1 cellular context compared by ENCODE assay signal in the genomic region with DNA sequence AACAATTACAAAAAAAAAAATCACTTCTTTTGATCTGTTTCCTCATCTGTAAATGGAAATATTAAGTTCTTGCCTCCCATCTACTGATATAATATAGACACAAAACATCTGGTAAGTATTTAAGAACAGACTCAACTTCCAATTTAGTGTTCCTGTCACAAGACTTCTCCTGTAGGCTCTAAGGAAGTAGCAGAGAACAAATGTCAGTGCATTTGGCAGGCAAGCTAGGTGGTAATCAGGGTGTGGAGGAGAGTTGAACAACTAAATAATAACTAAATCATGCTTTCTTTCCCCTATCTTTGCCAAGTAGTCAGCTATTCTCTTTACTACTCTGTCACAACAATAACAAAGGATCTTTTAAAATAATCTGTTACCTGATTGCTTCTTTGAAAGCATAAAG.
TF ChIP-seq lines count a peak whose summit lies in the region.

No MANE protein-coding gene starts in this region.

TF ChIP-seq in endothelial cell of umbilical vein, 7 proteins besides CTCF, POLR2A, EP300 and RAD21:
- no peak for TF ChIP-seq EZH2 (IDR thresholded peaks at IDR 0.05; ENCODE audit: borderline replicate concordance, low read depth, low read length, severe bottlenecking)
- TF ChIP-seq, protein P1, sequence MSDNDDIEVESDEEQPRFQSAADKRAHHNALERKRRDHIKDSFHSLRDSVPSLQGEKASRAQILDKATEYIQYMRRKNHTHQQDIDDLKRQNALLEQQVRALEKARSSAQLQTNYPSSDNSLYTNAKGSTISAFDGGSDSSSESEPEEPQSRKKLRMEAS (IDR thresholded peaks at IDR 0.05; ENCODE audit: insufficient read depth, insufficient read length) = no peak
- TF ChIP-seq MYC (IDR thresholded peaks at IDR 0.05; ENCODE audit: low read depth, low read length) = no peak
- TF ChIP-seq FOS (IDR thresholded peaks at IDR 0.05; ENCODE audit: borderline replicate concordance, insufficient read depth, low read length) = no peak
- TF ChIP-seq GATA2 (IDR thresholded peaks at IDR 0.05; ENCODE audit: insufficient read depth, insufficient read length, low read depth, low read length) = no peak
- TF ChIP-seq POLR2AphosphoS5 (IDR thresholded peaks at IDR 0.05; ENCODE audit: insufficient read depth, low read depth, low read length) = no peak
- no peak for TF ChIP-seq JUN (IDR thresholded peaks at IDR 0.05; ENCODE audit: borderline replicate concordance, insufficient read depth, insufficient read length, low read depth)
TF ChIP-seq in endothelial cell of umbilical vein: peak in this region for 0.
